In genomic region chr6:15479761-15480160, GRCh38 we compare ENCODE assay signal across 11 cellular contexts.
DNase-seq lines count a peak whose midpoint lies in the region; ATAC-seq and TF ChIP-seq lines count a peak whose summit lies in the region.
"Had no signal": no experiment of that assay in that cellular context is flagged by ENCODE, and none has a peak within 500 bp of the region (broad histone marks: within the 10 kb centered on the region; RNA-seq: fewer than 3 reads in every experiment).

No MANE protein-coding gene starts in this region.

- H3K27ac ChIP-seq in SK-N-MC, result 0 out of 2 replicates have a peak overlapping the region, but pooled peaks have one; percentile 21
- no peak overlapping the region for H3K27ac ChIP-seq in foreskin keratinocyte
- H3K27ac ChIP-seq in MM.1S (ENCODE audit: low read length), result no peak overlapping the region
- H3K27ac ChIP-seq: cardiac muscle cell had no signal

- TF ChIP-seq CTCF in foreskin keratinocyte (conservative IDR thresholded peaks at IDR 0.05) (no peak), retinal pigment epithelial cell (conservative IDR thresholded peaks at IDR 0.05; ENCODE audit: low read depth, low read length) (no peak), MM.1S (IDR thresholded peaks at IDR 0.05; ENCODE audit: low read length) (no peak)

- H3K27me3 ChIP-seq in foreskin keratinocyte, result no peaks in the 10 kb centered on the region
- no peaks in the 10 kb centered on the region for H3K27me3 ChIP-seq in MM.1S (replicated peaks; ENCODE audit: insufficient read depth, low read length)
- H3K27me3 ChIP-seq: cardiac muscle cell had no signal

- H3K4me2 ChIP-seq in MM.1S (ENCODE audit: low read depth, low read length), result no peak overlapping the region

- H3K9me3 ChIP-seq in SK-N-MC (ENCODE audit: low read depth, low read length), result no peaks in the 10 kb centered on the region
- no peaks in the 10 kb centered on the region for H3K9me3 ChIP-seq in MM.1S (replicated peaks; ENCODE audit: insufficient read depth, low read length)

- peaks cover 49% of the 10 kb centered on the region for H3K79me2 ChIP-seq in MM.1S (ENCODE audit: low read length)

- H3K36me3 ChIP-seq in SK-N-MC (ENCODE audit: insufficient read depth, low read length), result peaks cover 39% of the 10 kb centered on the region
- no peaks in the 10 kb centered on the region for H3K36me3 ChIP-seq in MM.1S (replicated peaks; ENCODE audit: insufficient read depth, low read length)
- H3K36me3 ChIP-seq: cardiac muscle cell had no signal

- DNase-seq in HT1080 (ENCODE audit: low read depth), result peak; percentile 39
- no peak for DNase-seq in SK-N-MC (ENCODE audit: low read depth, low spot score)
- peak; percentile 84 to 89 for DNase-seq in foreskin keratinocyte
- peak; percentile 80 for DNase-seq in retinal pigment epithelial cell (ENCODE audit: low read depth)
- no peak for DNase-seq in MM.1S
- DNase-seq: activated CD4-positive, CD25-positive, alpha-beta regulatory T cell treated with anti-CD3 and anti-CD28 coated beads, Interleukin-2, amount 50 U/mL, for 72 hours; NCI-H510A treated with DMSO at 0.1 percent for 48 hours had no signal

- no peak overlapping the region for H2AFZ ChIP-seq in MM.1S (ENCODE audit: low read length)

- no peaks in the 10 kb centered on the region for H4K20me1 ChIP-seq in MM.1S (ENCODE audit: insufficient read depth, low read length)

- H3K4me3 ChIP-seq in SK-N-MC (no peak overlapping the region), retinal pigment epithelial cell (ENCODE audit: low read length) (no peak overlapping the region), MM.1S (ENCODE audit: low read length) (no peak overlapping the region)
- H3K4me3 ChIP-seq: cardiac muscle cell had no signal

- H3K9ac ChIP-seq in SK-N-MC (ENCODE audit: insufficient read length) (no peak overlapping the region), MM.1S (ENCODE audit: low read length) (no peak overlapping the region)

- H3K4me1 ChIP-seq in foreskin keratinocyte (peaks cover 13% of the 10 kb centered on the region), MM.1S (ENCODE audit: low read length) (peaks cover 30% of the 10 kb centered on the region)

- no peaks in the 10 kb centered on the region for H3K9me2 ChIP-seq in MM.1S (replicated peaks; ENCODE audit: insufficient read depth, low read length)

- peaks cover 13% of the 10 kb centered on the region for H3F3A ChIP-seq in MM.1S (ENCODE audit: insufficient read depth, low read length)

- peak; percentile 89 for ATAC-seq in foreskin keratinocyte
- ATAC-seq in GM18498 (IDR thresholded peaks at IDR 0.05; ENCODE audit: unreplicated experiment), result no peak
- ATAC-seq in HG03342 (IDR thresholded peaks at IDR 0.05; ENCODE audit: unreplicated experiment), result no peak
- ATAC-seq: activated T-helper 17 cell treated with anti-CD3 and anti-CD28 coated beads, Interleukin-2, amount 50 U/mL, for 72 hours had no signal

Comparison
In these comparisons a context has a peak if more than half of its experiments do, and no peak if none do; other contexts are left out.
1. DNase-seq: peak in HT1080 (single experiment), foreskin keratinocyte (2 of 2) and retinal pigment epithelial cell (single experiment); none in SK-N-MC (single experiment) and MM.1S (single experiment).